ENCODE assay signal across 8 cellular contexts in genomic region chr10:31581741-31582323, GRCh38.
DNase-seq lines count a peak whose midpoint lies in the region; ATAC-seq, FAIRE-seq and TF ChIP-seq lines count a peak whose summit lies in the region.

No MANE protein-coding gene starts in this region.

- intact Hi-C loops in posterior vena cava (cut with DNase I): no loop called here

- no peak overlapping the region for H3K27ac ChIP-seq in RWPE1

- POLR2A ChIA-PET in RWPE1 (lab: Yijun Ruan, JAX; ENCODE audit: low non-redundant PET): no interaction called here

- CTCF ChIA-PET in RWPE1 (lab: Yijun Ruan, JAX): no interaction called here

- peak; percentile 88 for ATAC-seq in GM21723 (IDR thresholded peaks at IDR 0.05; ENCODE audit: unreplicated experiment)

- no peak for TF ChIP-seq CTCF in RWPE1 (conservative IDR thresholded peaks at IDR 0.05; ENCODE audit: low read depth)

- peak; percentile 70 for FAIRE-seq in GM18507 (lab: Jason Lieb, UNC)

- peak; percentile 40 for DNase-seq in GM18507 (ENCODE audit: extremely low spot score, insufficient read length, low read depth)
- peak; percentile 22 for DNase-seq in NAMALWA (ENCODE audit: low spot score)
- peak; percentile 7 for DNase-seq in midbrain (lab: John Stamatoyannopoulos, UW)
- DNase-seq in posterior vena cava (ENCODE audit: low spot score): no peak
- no peak for DNase-seq in RWPE1 (ENCODE audit: low spot score)
- no peak for DNase-seq in cerebellum (ENCODE audit: low spot score)
- no peak for DNase-seq in A172 (ENCODE audit: low spot score)

Comparison
In these comparisons a context has a peak if more than half of its experiments do, and no peak if none do; other contexts are left out.
1. DNase-seq: peak in GM18507 (single experiment), NAMALWA (single experiment) and midbrain (single experiment); none in posterior vena cava (single experiment), RWPE1 (single experiment), cerebellum (single experiment) and A172 (single experiment).